1 cellular context compared by ENCODE assay signal in genomic region chr2:200943527-200944120, GRCh38.
TF ChIP-seq lines count a peak whose summit lies in the region.

No MANE protein-coding gene starts in this region.

TF ChIP-seq in GM12878, 131 proteins besides CTCF, POLR2A, EP300 and RAD21:
- TF ChIP-seq E4F1 (IDR thresholded peaks at IDR 0.05; ENCODE audit: borderline replicate concordance, partially characterized antibody) (no peak), NFIC (IDR thresholded peaks at IDR 0.05; ENCODE audit: low read depth, low read length) (0 out of 2 replicates have a peak, but pooled peaks have one; percentile 35), PRDM15 (CRISPR knock-in tag; IDR thresholded peaks at IDR 0.05) (no peak), BCL11A (IDR thresholded peaks at IDR 0.05; ENCODE audit: low read depth, low read length) (peak; percentile 21; the same call in 1 of the 2 replicates), ESRRA (IDR thresholded peaks at IDR 0.05; ENCODE audit: low read length) (no peak), JUNB (IDR thresholded peaks at IDR 0.05) (peak; percentile 93), SMARCA5 (IDR thresholded peaks at IDR 0.05) (no peak), CREB1 (IDR thresholded peaks at IDR 0.05; ENCODE audit: low read depth) (no peak), ELK1 (IDR thresholded peaks at IDR 0.05; ENCODE audit: low read depth, low read length) (no peak), IRF4 (IDR thresholded peaks at IDR 0.05; ENCODE audit: low read depth, low read length) (peak; percentile 69; the same call in 1 of the 2 replicates), RFX5 (IDR thresholded peaks at IDR 0.05; ENCODE audit: low read depth, low read length) (no peak), KLF5 (IDR thresholded peaks at IDR 0.05; ENCODE audit: partially characterized antibody) (no peak), SMAD5 (IDR thresholded peaks at IDR 0.05; ENCODE audit: low read depth) (no peak), ZNF622 (IDR thresholded peaks at IDR 0.05) (no peak), ATF2 (IDR thresholded peaks at IDR 0.05; ENCODE audit: low read length) (0 out of 2 replicates have a peak, but pooled peaks have one; percentile 37), JUND (IDR thresholded peaks at IDR 0.05; ENCODE audit: low read depth, low read length) (no peak), NFYA (IDR thresholded peaks at IDR 0.05; ENCODE audit: borderline replicate concordance, low read depth, low read length) (no peak), MYC (IDR thresholded peaks at IDR 0.05; ENCODE audit: insufficient read depth, insufficient read length, insufficient replicate concordance, low read length, severe bottlenecking) (no peak), LARP7 (IDR thresholded peaks at IDR 0.05) (no peak), RUNX3 (IDR thresholded peaks at IDR 0.05; ENCODE audit: low read length) (peak; percentile 57), NR2C2 (IDR thresholded peaks at IDR 0.05; ENCODE audit: borderline replicate concordance, control insufficient read depth, insufficient read length, low read depth) (no peak), ZSCAN29 (IDR thresholded peaks at IDR 0.05) (no peak)
